ENCODE assay signal across 5 cellular contexts in the genomic region with DNA sequence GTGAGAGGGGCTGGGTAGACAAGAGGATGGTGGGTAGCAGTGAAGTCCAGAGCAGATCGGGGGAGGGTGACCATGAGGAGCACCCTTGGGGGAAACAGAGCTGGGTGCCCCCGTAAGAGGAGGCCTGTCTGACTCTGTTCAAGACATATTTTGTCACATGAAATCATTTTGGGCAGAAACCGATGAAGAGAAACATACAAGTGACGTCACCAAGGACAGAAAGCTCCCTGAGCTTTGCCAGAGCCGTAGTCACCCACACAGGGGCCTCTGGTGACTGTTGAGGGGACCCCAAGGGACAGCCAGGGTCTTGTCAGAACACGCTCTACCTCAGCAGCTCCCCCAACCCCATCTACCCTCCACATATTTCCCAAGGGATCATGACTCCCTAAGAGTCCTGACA. TPM values are rescaled to one million over a fixed set of nuclear protein-coding genes. Genes with fewer than 3 reads are reported as not detected.
"Had no signal": no experiment of that assay in that cellular context is flagged by ENCODE, and none has a peak within 500 bp of the region (broad histone marks: within the 10 kb centered on the region; RNA-seq: fewer than 3 reads in every experiment).

No MANE protein-coding gene starts in this region.

- DNase-seq: H9, HCEC 1CT, KG1 had no signal

- H3K4me2 ChIP-seq: GM23338 had no signal

- H3K4me3 ChIP-seq: GM23338 had no signal

RNA-seq across cellular contexts. Expression of a gene that starts 39.2 kb away (rescaled TPM):
- total RNA-seq: HT-29 had no signal
